In the genomic region with DNA sequence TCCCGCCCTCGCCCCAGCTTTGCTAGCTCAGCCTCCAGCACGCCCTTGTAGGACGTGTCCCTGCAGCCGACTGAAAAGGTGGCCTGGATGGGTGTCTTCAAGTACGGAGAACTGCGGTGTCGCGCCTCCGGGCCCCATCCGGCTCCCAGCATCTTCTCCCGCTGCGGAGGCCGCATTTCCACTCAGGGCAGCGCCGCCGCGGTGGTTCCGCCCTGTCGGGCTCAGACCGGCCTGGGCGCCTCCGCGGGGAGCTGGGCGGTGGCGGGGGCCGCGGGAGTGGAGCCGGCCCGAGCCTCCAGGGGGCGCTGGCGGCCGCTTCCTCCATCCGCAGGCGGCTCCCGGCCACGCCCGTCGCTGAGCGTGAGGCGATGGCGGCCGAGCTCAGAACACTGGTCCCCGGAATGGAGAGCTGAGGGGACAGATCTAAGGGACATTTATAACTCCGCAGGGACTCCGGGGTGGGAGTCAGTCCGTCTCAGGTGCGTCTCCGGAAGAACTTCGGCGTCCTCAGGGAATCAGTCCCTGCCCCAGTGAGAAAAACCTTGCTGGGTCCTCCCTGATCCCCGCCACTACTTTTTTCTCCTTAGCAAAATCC, we compare ENCODE assay signal across 8 cellular contexts. TPM values are rescaled to one million over a fixed set of nuclear protein-coding genes. Genes with fewer than 3 reads are reported as not detected.
DNase-seq lines count a peak whose midpoint lies in the region; ATAC-seq and TF ChIP-seq lines count a peak whose summit lies in the region.

No MANE protein-coding gene starts in this region.

- H3K27me3 ChIP-seq in RWPE2 (ENCODE audit: insufficient read depth, poor library complexity, severe bottlenecking) (no peaks in the 10 kb centered on the region), cardiac muscle cell (no peaks in the 10 kb centered on the region)

- no peaks in the 10 kb centered on the region for H3K36me3 ChIP-seq in RWPE2 (ENCODE audit: low read depth)
- no peaks in the 10 kb centered on the region for H3K36me3 ChIP-seq in cardiac muscle cell

- DNase-seq in COLO829 (ENCODE audit: low spot score) (peak; percentile 62), HUDEP-2 (lab: John Stamatoyannopoulos, UW; ENCODE audit: unreplicated experiment in 76 of 76) (peak in 68 of 76 experiments; percentile 8 to 86 (median 70)), RWPE2 (ENCODE audit: low spot score) (peak; percentile 64), cardiac muscle cell (ENCODE audit: low read depth in 1 of 2, low spot score in 1 of 2) (peak; percentile 72 to 86), progenitor cell of endocrine pancreas (ENCODE audit: low spot score, unreplicated experiment) (peak; percentile 68), ureter (ENCODE audit: low spot score) (peak; percentile 68)
- DNase-seq in activated naive CD4-positive, alpha-beta T cell treated with anti-CD3 and anti-CD28 coated beads, Interleukin-2, amount 50 U/mL, for 16 hours: peak; percentile 84

- no peak overlapping the region for H3K27ac ChIP-seq in RWPE2 (ENCODE audit: poor library complexity, severe bottlenecking)
- no peak overlapping the region for H3K27ac ChIP-seq in cardiac muscle cell

- H3K9me3 ChIP-seq in RWPE2 (ENCODE audit: severe bottlenecking) (no peaks in the 10 kb centered on the region), cardiac muscle cell (ENCODE audit: low read depth) (no peaks in the 10 kb centered on the region)

- H3K36me3 Mint-ChIP-seq in progenitor cell of endocrine pancreas (ENCODE audit: insufficient read depth): peaks cover 3% of the 10 kb centered on the region

- ATAC-seq in GM19397 (IDR thresholded peaks at IDR 0.05; ENCODE audit: unreplicated experiment) (peak; percentile 90), RWPE2 (ENCODE audit: low read depth) (peak; percentile 91)

- peak overlapping the region; percentile 27 for H3K4me3 ChIP-seq in RWPE2 (ENCODE audit: severe bottlenecking)
- H3K4me3 ChIP-seq in cardiac muscle cell: peak overlapping the region; percentile 8

- peaks cover 13% of the 10 kb centered on the region for H3K27me3 Mint-ChIP-seq in progenitor cell of endocrine pancreas

- H3K4me3 Mint-ChIP-seq in progenitor cell of endocrine pancreas (ENCODE audit: low read depth): peak overlapping the region; percentile 58

- H3K4me1 ChIP-seq in RWPE2 (ENCODE audit: insufficient read depth, poor library complexity, severe bottlenecking) (no peaks in the 10 kb centered on the region), cardiac muscle cell (ENCODE audit: low read depth) (no peaks in the 10 kb centered on the region)

- H3K27ac Mint-ChIP-seq in progenitor cell of endocrine pancreas: no peak overlapping the region

- H3K9me3 Mint-ChIP-seq in progenitor cell of endocrine pancreas (ENCODE audit: low read depth): peaks cover 18% of the 10 kb centered on the region

- TF ChIP-seq CTCF in RWPE2 (IDR thresholded peaks at IDR 0.05; ENCODE audit: poor library complexity, severe bottlenecking) (peak; percentile 89), cardiac muscle cell (IDR thresholded peaks at IDR 0.05; ENCODE audit: low read depth, low read length) (peak; percentile 64), progenitor cell of endocrine pancreas (IDR thresholded peaks at IDR 0.05; ENCODE audit: unreplicated experiment) (peak; percentile 81)

- no peaks in the 10 kb centered on the region for H3K4me1 Mint-ChIP-seq in progenitor cell of endocrine pancreas (ENCODE audit: low read depth)

RNA-seq across cellular contexts. Expression of gene SMCO1, which starts 13.6 kb away (rescaled TPM):
- total RNA-seq in cardiac muscle cell: 0.45 and 0.99 TPM in 2 replicates
- polyA plus RNA-seq in cardiac muscle cell: 1.7 and 2.3 TPM in 2 replicates
- total RNA-seq in progenitor cell of endocrine pancreas: not detected in 2 replicates
- not detected for total RNA-seq in ureter

RNA-seq across cellular contexts. Expression of gene RNF168, which starts 25.2 kb away (rescaled TPM):
- 14.7 and 19.0 TPM in 2 replicates for total RNA-seq in cardiac muscle cell
- 9.9 and 11.1 TPM in 2 replicates for polyA plus RNA-seq in cardiac muscle cell
- total RNA-seq in progenitor cell of endocrine pancreas: 25.4 and 26.4 TPM in 2 replicates
- 23.0 TPM for total RNA-seq in ureter

RNA-seq across cellular contexts. Expression of gene WDR53, which starts 39.6 kb away (rescaled TPM):
- 8.9 and 10.3 TPM in 2 replicates for total RNA-seq in cardiac muscle cell
- polyA plus RNA-seq in cardiac muscle cell: 9.5 and 11.2 TPM in 2 replicates
- total RNA-seq in progenitor cell of endocrine pancreas: 13.1 and 15.2 TPM in 2 replicates
- total RNA-seq in ureter: 8.1 TPM

RNA-seq across cellular contexts. Expression of gene FBXO45, which starts 39.7 kb away (rescaled TPM):
- total RNA-seq in cardiac muscle cell: 4.7 and 5.9 TPM in 2 replicates
- polyA plus RNA-seq in cardiac muscle cell: 9.1 TPM in 2 replicates
- total RNA-seq in progenitor cell of endocrine pancreas: 13.0 and 13.1 TPM in 2 replicates
- 5.8 TPM for total RNA-seq in ureter
